ENCODE assay signal across 8 cellular contexts in genomic region chr14:24271834-24272263, GRCh38. TPM values are rescaled to one million over a fixed set of nuclear protein-coding genes. Genes with fewer than 3 reads are reported as not detected.
A peak's percentile ranks its signal among the peaks of the same experiment; 100 is the strongest.
DNase-seq lines count a peak whose midpoint lies in the region; ATAC-seq and TF ChIP-seq lines count a peak whose summit lies in the region.

No MANE protein-coding gene starts in this region.

- TF ChIP-seq CTCF in SK-N-SH (IDR thresholded peaks at IDR 0.05) (no peak), stomach (IDR thresholded peaks at IDR 0.05) (no peak)

- H3K27ac Mint-ChIP-seq in activated naive CD8-positive, alpha-beta T cell = peak overlapping the region; percentile 96

- TF ChIP-seq RAD21 in SK-N-SH (IDR thresholded peaks at IDR 0.05; ENCODE audit: low read length) = no peak

- H3K27me3 ChIP-seq in SK-N-SH (ENCODE audit: insufficient read depth) = no peaks in the 10 kb centered on the region
- H3K27me3 ChIP-seq in stomach = no peaks in the 10 kb centered on the region

- DNase-seq in SK-N-SH = no peak
- DNase-seq in stomach = no peak
- DNase-seq in MV-4-11 (lab: John Stamatoyannopoulos, UW) = no peak
- no peak for DNase-seq in AG20443 (ENCODE audit: low spot score)
- DNase-seq in SW480 (ENCODE audit: low spot score) = no peak

- H3K36me3 Mint-ChIP-seq in activated naive CD8-positive, alpha-beta T cell = peaks cover 7% of the 10 kb centered on the region

- no peak for ATAC-seq in SK-N-SH treated with all-trans-retinoic acid at 6 μM for 48 hours

- peaks cover 40% of the 10 kb centered on the region for H3K4me1 Mint-ChIP-seq in activated naive CD8-positive, alpha-beta T cell (ENCODE audit: low read depth)

- no peaks in the 10 kb centered on the region for H3K27me3 Mint-ChIP-seq in activated naive CD8-positive, alpha-beta T cell

- no peaks in the 10 kb centered on the region for H3K9me3 ChIP-seq in SK-N-SH
- no peaks in the 10 kb centered on the region for H3K9me3 ChIP-seq in iPS-18c (ENCODE audit: control insufficient read depth, insufficient read depth, low read length)
- H3K9me3 ChIP-seq in stomach = no peaks in the 10 kb centered on the region

- peak overlapping the region; percentile 96 for H2AFZ ChIP-seq in SK-N-SH (ENCODE audit: low read depth)

- H3K36me3 ChIP-seq in SK-N-SH (replicated peaks in 1 of 2; ENCODE audit: control insufficient read depth in 1 of 2, insufficient read depth in 2 of 2, low read length in 1 of 2) (peaks cover 0 to 17% of the 10 kb centered on the region in 2 experiments), stomach (peaks cover 22 to 33% (median 32%) of the 10 kb centered on the region in 4 donors)

- CTCF ChIA-PET in SK-N-SH (lab: Yijun Ruan, JAX) = interaction anchor here (0.5 to 4.9 kb wide), 10 partner anchors 10 to 57 kb away, joined by 3 to 37 read pairs (median 4); partner anchors contain the start of genes CIDEB and TINF2

- no peaks in the 10 kb centered on the region for H4K20me1 ChIP-seq in SK-N-SH (ENCODE audit: insufficient read depth)

- H3F3A ChIP-seq in SK-N-SH (replicated peaks; ENCODE audit: insufficient read depth) = no peaks in the 10 kb centered on the region

- H3K4me2 ChIP-seq in SK-N-SH = peak overlapping the region; percentile 88

- intact Hi-C loops in stomach (cut with DNase I; ENCODE audit: low total_unique reads) = no loop called here

- TF ChIP-seq POLR2A in stomach (IDR thresholded peaks at IDR 0.05) = no peak

- H3K9ac ChIP-seq in SK-N-SH = peak overlapping the region; percentile 97

- no peaks in the 10 kb centered on the region for H3K9me3 Mint-ChIP-seq in activated naive CD8-positive, alpha-beta T cell (ENCODE audit: low read depth)

- TF ChIP-seq EP300 in SK-N-SH (IDR thresholded peaks at IDR 0.05; ENCODE audit: borderline replicate concordance in 1 of 2, low read depth in 1 of 2, low read length in 1 of 2) = no peak
- no peak for TF ChIP-seq EP300 in stomach (IDR thresholded peaks at IDR 0.05)

- no peaks in the 10 kb centered on the region for H3K9me2 ChIP-seq in SK-N-SH

- POLR2A ChIA-PET in SK-N-SH (lab: Yijun Ruan, JAX) = interaction anchor here (0.6 to 1.7 kb wide), 12 partner anchors 9 to 1200 kb away, joined by 3 to 23 read pairs (median 4); partner anchors contain the start of genes CHMP4A, DHRS1, NOP9 and TINF2

- WGBS in SK-N-SH (ENCODE audit: low lambda C conversion rate) = 1% methylated on average over 3 of the region's 3 CpGs
- 7 to 12% (median 11%) methylated on average over 3 of the region's 3 CpGs for WGBS in stomach, 5 donors

- H3K4me3 ChIP-seq in SK-N-SH (ENCODE audit: low read depth in 2 of 2, low read length in 1 of 2) (peak overlapping the region; percentile 82 to 83), iPS-18c (ENCODE audit: insufficient read depth, low read depth, low read length) (peak overlapping the region; percentile 70), stomach (peak overlapping the region; percentile 60 to 99 (median 77))

- no peaks in the 10 kb centered on the region; the same call in 1 of the 2 replicates for H3K79me2 ChIP-seq in SK-N-SH (ENCODE audit: insufficient read depth)

- H3K4me3 Mint-ChIP-seq in activated naive CD8-positive, alpha-beta T cell = peak overlapping the region; percentile 88

- H3K4me1 ChIP-seq in SK-N-SH (ENCODE audit: control insufficient read depth in 1 of 2, insufficient read depth in 2 of 2, low read depth in 1 of 2, low read length in 1 of 2) (peaks cover 6 to 10% of the 10 kb centered on the region in 2 experiments; a peak in 2 of 4 replicates), stomach (peaks cover 9 to 60% (median 26%) of the 10 kb centered on the region in 4 donors)

- H3K27ac ChIP-seq in SK-N-SH (ENCODE audit: low read depth in 2 of 2, low read length in 1 of 2) (peak overlapping the region in 1 of 2 experiments; percentile 26; a peak in 1 of 4 replicates), stomach (peak overlapping the region; percentile 91 to 99 (median 98))

TF ChIP-seq in SK-N-SH, 30 proteins besides CTCF, POLR2A, EP300 and RAD21 (continues in another document):
- TF ChIP-seq EZH2phosphoT487 (IDR thresholded peaks at IDR 0.05; ENCODE audit: borderline replicate concordance, low read depth) (no peak), TAF1 (IDR thresholded peaks at IDR 0.05; ENCODE audit: borderline replicate concordance, low read depth, low read length) (no peak), USF1 (IDR thresholded peaks at IDR 0.05; ENCODE audit: borderline replicate concordance, low read depth) (no peak), GABPA (IDR thresholded peaks at IDR 0.05; ENCODE audit: low read depth) (no peak)

TF ChIP-seq in SK-N-SH treated with all-trans-retinoic acid at 6 μM for 48 hours, 23 proteins besides CTCF, POLR2A, EP300 and RAD21:
- TF ChIP-seq CSDC2 (CRISPR knock-in tag; IDR thresholded peaks at IDR 0.05) (no peak), ZNF70 (CRISPR knock-in tag; IDR thresholded peaks at IDR 0.05) (no peak), POU6F1 (CRISPR knock-in tag; IDR thresholded peaks at IDR 0.05; ENCODE audit: borderline replicate concordance, low read depth) (no peak), ZC3H10 (CRISPR knock-in tag; IDR thresholded peaks at IDR 0.05) (no peak), SNAI2 (CRISPR knock-in tag; IDR thresholded peaks at IDR 0.05) (no peak), ISL1 (CRISPR knock-in tag; IDR thresholded peaks at IDR 0.05) (no peak), TOX (CRISPR knock-in tag; IDR thresholded peaks at IDR 0.05; ENCODE audit: borderline replicate concordance) (no peak), GLIS3 (CRISPR knock-in tag; IDR thresholded peaks at IDR 0.05) (no peak), ARNTL (CRISPR knock-in tag; IDR thresholded peaks at IDR 0.05; ENCODE audit: borderline replicate concordance, low read depth) (no peak), PATZ1 (CRISPR knock-in tag; IDR thresholded peaks at IDR 0.05; ENCODE audit: borderline replicate concordance) (no peak), ZNF8 (CRISPR knock-in tag; IDR thresholded peaks at IDR 0.05) (no peak), ESRRG (CRISPR knock-in tag; IDR thresholded peaks at IDR 0.05) (no peak), ZFP3 (CRISPR knock-in tag; IDR thresholded peaks at IDR 0.05) (no peak), ZFP30 (CRISPR knock-in tag; IDR thresholded peaks at IDR 0.05) (no peak), BACH2 (CRISPR knock-in tag; IDR thresholded peaks at IDR 0.05; ENCODE audit: borderline replicate concordance) (no peak)

RNA-seq across cellular contexts. Expression of gene RABGGTA, which starts 0.5 kb away (rescaled TPM):
- polyA plus RNA-seq in SK-N-SH (2012; rRNA removed) (54.9 and 59.4 TPM in 2 replicates), stomach (10 to 100 TPM; 33.8 to 68.4 (median 41.9) TPM)
- polyA plus RNA-seq in SK-N-SH (2012; cell fraction: cytosol; rRNA removed) = 14.4 and 23.2 TPM in 2 replicates
- 193 and 263 TPM in 2 replicates for polyA plus RNA-seq in SK-N-SH (2012; cell fraction: nucleus; rRNA removed)
- 100 to 1,000 TPM in 4 of 5 donors, 10 to 100 TPM in 1; 16.0 to 230 (median 187) TPM for total RNA-seq in stomach

RNA-seq across cellular contexts. Expression of gene TGM1, which starts 8.9 kb away (rescaled TPM):
- polyA plus RNA-seq in SK-N-SH (2012; rRNA removed) = 2.7 and 3.0 TPM in 2 replicates
- polyA plus RNA-seq in SK-N-SH (2012; cell fraction: cytosol; rRNA removed) = 0.84 and 1.4 TPM in 2 replicates
- 15.5 and 26.3 TPM in 2 replicates for polyA plus RNA-seq in SK-N-SH (2012; cell fraction: nucleus; rRNA removed)
- total RNA-seq in stomach = 10 to 100 TPM in 1 of 5 donors, 1 to 10 TPM in 4; 2.6 to 11.7 (median 4.9) TPM
- polyA plus RNA-seq in stomach = 100 to 1,000 TPM in 1 of 3 donors, 1 to 10 TPM in 2; 1.7 to 131 (median 5.3) TPM

RNA-seq across cellular contexts. Expression of gene DHRS1, which starts 27.7 kb away (rescaled TPM):
- polyA plus RNA-seq in SK-N-SH (2012; rRNA removed) (65.4 and 71.7 TPM in 2 replicates), stomach (10 to 100 TPM; 20.1 to 52.1 (median 30.1) TPM)
- 35.1 and 41.5 TPM in 2 replicates for polyA plus RNA-seq in SK-N-SH (2012; cell fraction: cytosol; rRNA removed)
- 154 and 173 TPM in 2 replicates for polyA plus RNA-seq in SK-N-SH (2012; cell fraction: nucleus; rRNA removed)
- 10 to 100 TPM in 3 of 5 donors, 1 to 10 TPM in 2; 5.3 to 71.9 (median 17.4) TPM for total RNA-seq in stomach

RNA-seq across cellular contexts. Expression of gene NOP9, which starts 27.8 kb away (rescaled TPM):
- polyA plus RNA-seq in SK-N-SH (2012; rRNA removed) (11.9 and 17.2 TPM in 2 replicates), stomach (10 to 100 TPM in 1 of 3 donors, 1 to 10 TPM in 2; 6.5 to 11.8 (median 8.4) TPM)
- polyA plus RNA-seq in SK-N-SH (2012; cell fraction: cytosol; rRNA removed) = 5.0 and 6.5 TPM in 2 replicates
- polyA plus RNA-seq in SK-N-SH (2012; cell fraction: nucleus; rRNA removed) = 58.8 and 60.9 TPM in 2 replicates
- total RNA-seq in stomach = 10 to 100 TPM in 4 of 5 donors, 1 to 10 TPM in 1; 5.4 to 25.7 (median 12.8) TPM

RNA-seq across cellular contexts. Expression of gene TINF2, which starts 29.4 kb away (rescaled TPM):
- polyA plus RNA-seq in SK-N-SH (2012; rRNA removed) = 38.3 and 42.2 TPM in 2 replicates
- polyA plus RNA-seq in SK-N-SH (2012; cell fraction: cytosol; rRNA removed) = 40.0 and 41.1 TPM in 2 replicates
- 61.8 and 64.1 TPM in 2 replicates for polyA plus RNA-seq in SK-N-SH (2012; cell fraction: nucleus; rRNA removed)
- total RNA-seq in stomach = 10 to 100 TPM in 4 of 5 donors, 1 to 10 TPM in 1; 7.2 to 63.6 (median 39.1) TPM
- polyA plus RNA-seq in stomach = 10 to 100 TPM; 46.6 to 61.1 (median 50.6) TPM
